In the genomic region with DNA sequence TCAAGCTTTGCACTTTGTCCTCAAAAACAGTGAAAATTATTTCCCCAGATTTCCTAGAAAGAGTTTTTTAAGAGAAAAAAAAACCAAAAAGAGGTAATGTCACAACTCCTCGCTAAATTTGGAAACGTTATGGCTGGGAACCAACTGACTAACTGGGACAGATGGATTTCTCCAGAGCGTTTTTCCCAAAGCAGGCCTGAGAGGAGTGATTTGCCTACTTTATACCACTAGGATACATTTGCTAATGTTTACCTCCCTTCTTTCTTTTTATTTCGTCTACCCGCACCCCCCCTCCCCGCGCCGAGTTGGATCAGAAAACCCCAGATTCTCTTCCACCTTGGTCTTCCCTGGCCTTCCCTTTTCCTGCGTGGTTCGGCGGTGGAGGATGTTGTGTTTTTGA, we compare ENCODE assay signal across 12 cellular contexts. TPM values are rescaled to one million over a fixed set of nuclear protein-coding genes. Genes with fewer than 3 reads are reported as not detected.
DNase-seq lines count a peak whose midpoint lies in the region; ATAC-seq and TF ChIP-seq lines count a peak whose summit lies in the region.
"Had no signal": no experiment of that assay in that cellular context is flagged by ENCODE, and none has a peak within 500 bp of the region (broad histone marks: within the 10 kb centered on the region; RNA-seq: fewer than 3 reads in every experiment).

No MANE protein-coding gene starts in this region.

- H3K27ac ChIP-seq in sigmoid colon, result peak overlapping the region in 3 of 4 donors; percentile 43 to 73 (median 50)
- H3K27ac ChIP-seq: 22Rv1, KMS-11, skin epidermis, VCaP had no signal

- intact Hi-C loops in sigmoid colon (cut with DNase I), result no loop called here

- H3K27me3 ChIP-seq in sigmoid colon, result peaks cover 0 to 11% (median 0%) of the 10 kb centered on the region in 3 donors

- DNase-seq in DMS79 treated with DMSO at 0.1 percent for 48 hours (lab: John Stamatoyannopoulos, UW), result peak; percentile 73
- no peak for DNase-seq in DMS79 (lab: John Stamatoyannopoulos, UW)
- DNase-seq in NCI-H526 treated with DMSO at 0.1 percent for 48 hours (lab: John Stamatoyannopoulos, UW), result peak; percentile 61
- DNase-seq in foreskin fibroblast, result peak; percentile 71 to 84
- DNase-seq in sigmoid colon, result no peak
- DNase-seq in stimulated activated CD4-positive, alpha-beta T cell treated with anti-CD3 and anti-CD28 coated beads, Interleukin-2, amount 100 ng/mL, for 24 hours, result no peak
- DNase-seq in putamen (ENCODE audit: low spot score), result no peak

- H3K4me1 ChIP-seq in sigmoid colon, result peaks cover 0 to 35% (median 16%) of the 10 kb centered on the region in 4 donors

- no peak for TF ChIP-seq POLR2A in sigmoid colon (IDR thresholded peaks at IDR 0.05)

- WGBS in sigmoid colon, 2 donors, result 56 to 74% methylated on average over 11 of the region's 11 CpGs

- no peak for ATAC-seq in GM21723 (IDR thresholded peaks at IDR 0.05; ENCODE audit: unreplicated experiment)

- no peaks in the 10 kb centered on the region for H3K9me3 ChIP-seq in sigmoid colon

- H3K4me3 ChIP-seq in foreskin fibroblast (ENCODE audit: low read depth in 1 of 2, low read length in 2 of 2) (peak overlapping the region in 1 of 2 donors; percentile 5), sigmoid colon (peak overlapping the region; percentile 12 to 39 (median 31))

- TF ChIP-seq CTCF in foreskin fibroblast (IDR thresholded peaks at IDR 0.05; ENCODE audit: low read depth, low read length), result no peak
- no peak for TF ChIP-seq CTCF in sigmoid colon (IDR thresholded peaks at IDR 0.05)

- H3K36me3 ChIP-seq in sigmoid colon, result no peaks in the 10 kb centered on the region

- TF ChIP-seq EP300 in sigmoid colon (IDR thresholded peaks at IDR 0.05), result no peak

RNA-seq across cellular contexts. Expression of gene CPA2, which starts 7.2 kb away (rescaled TPM):
- total RNA-seq in sigmoid colon, result not detected
- polyA plus RNA-seq in sigmoid colon, result 1 to 10 TPM in 2 of 3 donors, under 1 TPM in 1; 0.92 to 3.0 (median 1.6) TPM

RNA-seq across cellular contexts. Expression of gene CPA4, which starts 19.1 kb away (rescaled TPM):
- total RNA-seq in sigmoid colon, result not detected
- under 1 TPM in 1 of 3 donors, not detected in 2; 0.06 TPM for polyA plus RNA-seq in sigmoid colon

Comparison
In these comparisons a context has a peak if more than half of its experiments do, and no peak if none do; other contexts are left out.
1. DNase-seq: peak in DMS79 treated with DMSO at 0.1 percent for 48 hours (single experiment), NCI-H526 treated with DMSO at 0.1 percent for 48 hours (single experiment) and foreskin fibroblast (2 of 2); none in DMS79 (single experiment), sigmoid colon (single experiment), stimulated activated CD4-positive, alpha-beta T cell treated with anti-CD3 and anti-CD28 coated beads, Interleukin-2, amount 100 ng/mL, for 24 hours (0 of 2) and putamen (single experiment).